In the genomic region with DNA sequence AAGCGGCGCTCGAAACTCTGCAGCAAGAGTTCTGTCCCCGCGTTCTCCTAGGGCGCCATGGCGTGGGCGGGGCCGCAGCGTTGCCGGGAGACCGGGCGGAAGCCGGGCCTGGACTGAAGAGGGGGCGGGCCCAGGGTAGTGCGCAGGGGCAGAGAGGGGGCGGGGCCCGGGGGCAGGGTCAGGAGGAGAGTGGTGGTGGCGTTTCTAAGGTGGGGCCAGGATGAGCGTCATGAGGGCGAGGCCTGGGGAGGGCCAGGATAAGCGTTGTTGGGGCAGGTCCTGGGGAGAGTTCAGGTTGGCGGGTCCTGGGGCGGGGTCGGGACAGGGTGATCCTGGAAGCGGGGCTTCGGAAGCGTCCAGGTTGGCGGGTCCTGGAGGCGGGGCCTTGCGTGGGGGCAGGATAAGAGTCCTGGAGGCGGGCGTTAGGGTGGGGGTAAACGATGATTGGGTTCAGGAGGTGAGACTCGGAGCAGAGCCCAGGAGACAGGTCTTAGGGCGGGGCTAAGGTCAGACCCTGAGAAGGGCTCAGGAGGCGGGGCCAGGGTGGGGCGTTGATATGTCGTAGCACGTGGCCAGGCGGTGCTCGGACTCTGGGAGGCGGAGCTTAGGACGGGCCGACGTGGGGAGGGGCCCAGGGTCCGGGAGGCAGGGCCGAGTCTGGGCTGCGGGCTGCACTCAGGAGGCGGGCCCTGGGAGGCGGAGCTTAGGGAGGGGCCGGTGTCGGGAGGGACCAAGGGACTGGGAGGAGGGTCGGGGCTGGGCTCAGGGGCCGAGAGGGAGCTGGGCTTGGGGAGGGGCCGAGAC, we compare ENCODE assay signal across 8 cellular contexts.
DNase-seq lines count a peak whose midpoint lies in the region; ATAC-seq and TF ChIP-seq lines count a peak whose summit lies in the region.
"Not testable (repeated sequence)": the region's sequence is repeated elsewhere in the genome, so short reads cannot be mapped to it uniquely, and the experiment has no call there.

No MANE protein-coding gene starts in this region.

- peak overlapping the region; percentile 91 for H3K4me3 Mint-ChIP-seq in WTC11

- peak overlapping the region; percentile 82; the same call in 1 of the 2 replicates for H3K27ac Mint-ChIP-seq in WTC11

- H3K27me3 Mint-ChIP-seq in WTC11 (ENCODE audit: low read depth): not testable (repeated sequence)

- POLR2A ChIA-PET in WTC11 (lab: Charles Lee): interaction anchor here (0.7 kb wide), 1 partner anchor 84 kb away, joined by 3 read pairs; no protein-coding TSS in a partner anchor

- H3K4me1 Mint-ChIP-seq in WTC11: peaks cover 27% of the 10 kb centered on the region

- H3K36me3 Mint-ChIP-seq in WTC11: not testable (repeated sequence)

- not testable (repeated sequence) for H3K9me3 Mint-ChIP-seq in WTC11

- DNase-seq in ACHN: peak; percentile 96
- DNase-seq in NCI-H2196 treated with DMSO at 0.1 percent for 48 hours (lab: John Stamatoyannopoulos, UW; ENCODE audit: unreplicated experiment): peak; percentile 99
- DNase-seq in WTC11 (ENCODE audit: low spot score): peak; percentile 100
- DNase-seq in cardiac fibroblast (ENCODE audit: low read depth in 2 of 2): peak; percentile 99 to 100
- peak; percentile 84 for DNase-seq in iPS-NIHi7 (ENCODE audit: extremely low spot score)
- peak; percentile 94 for DNase-seq in smooth muscle cell of the brain vasculature (ENCODE audit: low read depth, low spot score)

- not testable (repeated sequence) for TF ChIP-seq CTCF in WTC11 (IDR thresholded peaks at IDR 0.05); cardiac fibroblast (IDR thresholded peaks at IDR 0.05; ENCODE audit: low read depth, low read length)

- ATAC-seq in GM18873 (IDR thresholded peaks at IDR 0.05; ENCODE audit: low FRiP score, unreplicated experiment) (peak; percentile 96), HG03139 (IDR thresholded peaks at IDR 0.05; ENCODE audit: unreplicated experiment) (peak; percentile 98), WTC11 (peak; percentile 99)

- CTCF ChIA-PET in WTC11 (lab: Charles Lee): interaction anchor here (0.8 to 1.6 kb wide), 4 partner anchors 75 to 227 kb away, joined by 3 to 10 read pairs (median 4); no protein-coding TSS in a partner anchor

- H3K4me3 ChIP-seq in cardiac fibroblast (replicated peaks in 1 of 2; ENCODE audit: low read depth in 2 of 2, low read length in 2 of 2): peak overlapping the region; percentile 57 to 64

- in situ Hi-C loops in ACHN (cut with HindIII; ENCODE audit: low pct_ligation_motif_present, low pct_unique_long_range_greater_than_20kb, low sequenced_read_pairs): not testable (repeated sequence)

TF ChIP-seq in WTC11, 78 proteins besides CTCF, POLR2A, EP300 and RAD21:
- peak; percentile 62 for TF ChIP-seq SP1 (CRISPR knock-in tag; conservative IDR thresholded peaks at IDR 0.05)
- TF ChIP-seq, protein P1, sequence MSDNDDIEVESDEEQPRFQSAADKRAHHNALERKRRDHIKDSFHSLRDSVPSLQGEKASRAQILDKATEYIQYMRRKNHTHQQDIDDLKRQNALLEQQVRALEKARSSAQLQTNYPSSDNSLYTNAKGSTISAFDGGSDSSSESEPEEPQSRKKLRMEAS (CRISPR knock-in tag; IDR thresholded peaks at IDR 0.05): 0 out of 2 replicates have a peak, but pooled peaks have one; percentile 21
- TF ChIP-seq, protein P2, sequence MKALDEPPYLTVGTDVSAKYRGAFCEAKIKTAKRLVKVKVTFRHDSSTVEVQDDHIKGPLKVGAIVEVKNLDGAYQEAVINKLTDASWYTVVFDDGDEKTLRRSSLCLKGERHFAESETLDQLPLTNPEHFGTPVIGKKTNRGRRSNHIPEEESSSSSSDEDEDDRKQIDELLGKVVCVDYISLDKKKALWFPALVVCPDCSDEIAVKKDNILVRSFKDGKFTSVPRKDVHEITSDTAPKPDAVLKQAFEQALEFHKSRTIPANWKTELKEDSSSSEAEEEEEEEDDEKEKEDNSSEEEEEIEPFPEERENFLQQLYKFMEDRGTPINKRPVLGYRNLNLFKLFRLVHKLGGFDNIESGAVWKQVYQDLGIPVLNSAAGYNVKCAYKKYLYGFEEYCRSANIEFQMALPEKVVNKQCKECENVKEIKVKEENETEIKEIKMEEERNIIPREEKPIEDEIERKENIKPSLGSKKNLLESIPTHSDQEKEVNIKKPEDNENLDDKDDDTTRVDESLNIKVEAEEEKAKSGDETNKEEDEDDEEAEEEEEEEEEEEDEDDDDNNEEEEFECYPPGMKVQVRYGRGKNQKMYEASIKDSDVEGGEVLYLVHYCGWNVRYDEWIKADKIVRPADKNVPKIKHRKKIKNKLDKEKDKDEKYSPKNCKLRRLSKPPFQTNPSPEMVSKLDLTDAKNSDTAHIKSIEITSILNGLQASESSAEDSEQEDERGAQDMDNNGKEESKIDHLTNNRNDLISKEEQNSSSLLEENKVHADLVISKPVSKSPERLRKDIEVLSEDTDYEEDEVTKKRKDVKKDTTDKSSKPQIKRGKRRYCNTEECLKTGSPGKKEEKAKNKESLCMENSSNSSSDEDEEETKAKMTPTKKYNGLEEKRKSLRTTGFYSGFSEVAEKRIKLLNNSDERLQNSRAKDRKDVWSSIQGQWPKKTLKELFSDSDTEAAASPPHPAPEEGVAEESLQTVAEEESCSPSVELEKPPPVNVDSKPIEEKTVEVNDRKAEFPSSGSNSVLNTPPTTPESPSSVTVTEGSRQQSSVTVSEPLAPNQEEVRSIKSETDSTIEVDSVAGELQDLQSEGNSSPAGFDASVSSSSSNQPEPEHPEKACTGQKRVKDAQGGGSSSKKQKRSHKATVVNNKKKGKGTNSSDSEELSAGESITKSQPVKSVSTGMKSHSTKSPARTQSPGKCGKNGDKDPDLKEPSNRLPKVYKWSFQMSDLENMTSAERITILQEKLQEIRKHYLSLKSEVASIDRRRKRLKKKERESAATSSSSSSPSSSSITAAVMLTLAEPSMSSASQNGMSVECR (CRISPR knock-in tag; IDR thresholded peaks at IDR 0.05; ENCODE audit: borderline replicate concordance): peak; percentile 46; the same call in 1 of the 2 replicates
- TF ChIP-seq, protein P3, sequence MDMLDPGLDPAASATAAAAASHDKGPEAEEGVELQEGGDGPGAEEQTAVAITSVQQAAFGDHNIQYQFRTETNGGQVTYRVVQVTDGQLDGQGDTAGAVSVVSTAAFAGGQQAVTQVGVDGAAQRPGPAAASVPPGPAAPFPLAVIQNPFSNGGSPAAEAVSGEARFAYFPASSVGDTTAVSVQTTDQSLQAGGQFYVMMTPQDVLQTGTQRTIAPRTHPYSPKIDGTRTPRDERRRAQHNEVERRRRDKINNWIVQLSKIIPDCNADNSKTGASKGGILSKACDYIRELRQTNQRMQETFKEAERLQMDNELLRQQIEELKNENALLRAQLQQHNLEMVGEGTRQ (CRISPR knock-in tag; IDR thresholded peaks at IDR 0.05): peak; percentile 68
- TF ChIP-seq, protein P4, sequence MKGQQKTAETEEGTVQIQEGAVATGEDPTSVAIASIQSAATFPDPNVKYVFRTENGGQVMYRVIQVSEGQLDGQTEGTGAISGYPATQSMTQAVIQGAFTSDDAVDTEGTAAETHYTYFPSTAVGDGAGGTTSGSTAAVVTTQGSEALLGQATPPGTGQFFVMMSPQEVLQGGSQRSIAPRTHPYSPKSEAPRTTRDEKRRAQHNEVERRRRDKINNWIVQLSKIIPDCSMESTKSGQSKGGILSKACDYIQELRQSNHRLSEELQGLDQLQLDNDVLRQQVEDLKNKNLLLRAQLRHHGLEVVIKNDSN (CRISPR knock-in tag; IDR thresholded peaks at IDR 0.05): peak; percentile 45; the same call in 1 of the 2 replicates

Comparison
In these comparisons a context has a peak if more than half of its experiments do, and no peak if none do; other contexts are left out.
1. Peak in every context shown above with its lines: DNase-seq, ATAC-seq and H3K4me3 ChIP-seq.